In the genomic region with DNA sequence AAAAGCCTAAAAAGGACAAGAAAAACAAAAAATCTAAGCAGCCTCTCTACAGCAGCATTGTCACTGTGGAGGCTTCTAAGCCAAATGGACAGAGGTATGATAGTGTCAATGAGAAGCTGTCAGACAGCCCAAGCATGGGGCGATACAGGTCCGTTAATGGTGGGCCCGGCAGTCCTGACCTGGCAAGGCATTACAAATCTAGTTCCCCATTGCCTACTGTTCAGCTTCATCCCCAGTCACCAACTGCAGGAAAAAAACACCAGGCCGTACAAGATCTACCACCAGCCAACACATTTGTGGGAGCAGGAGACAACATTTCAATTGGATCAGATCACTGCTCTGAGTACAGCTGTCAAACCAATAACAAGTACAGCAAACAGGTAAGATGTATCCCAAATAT, we compare ENCODE assay signal across 1 cellular context.
TF ChIP-seq lines count a peak whose summit lies in the region.

No MANE protein-coding gene starts in this region.

TF ChIP-seq in WTC11, 78 proteins besides CTCF, POLR2A, EP300 and RAD21 (continued from another document):
- TF ChIP-seq, protein P1, sequence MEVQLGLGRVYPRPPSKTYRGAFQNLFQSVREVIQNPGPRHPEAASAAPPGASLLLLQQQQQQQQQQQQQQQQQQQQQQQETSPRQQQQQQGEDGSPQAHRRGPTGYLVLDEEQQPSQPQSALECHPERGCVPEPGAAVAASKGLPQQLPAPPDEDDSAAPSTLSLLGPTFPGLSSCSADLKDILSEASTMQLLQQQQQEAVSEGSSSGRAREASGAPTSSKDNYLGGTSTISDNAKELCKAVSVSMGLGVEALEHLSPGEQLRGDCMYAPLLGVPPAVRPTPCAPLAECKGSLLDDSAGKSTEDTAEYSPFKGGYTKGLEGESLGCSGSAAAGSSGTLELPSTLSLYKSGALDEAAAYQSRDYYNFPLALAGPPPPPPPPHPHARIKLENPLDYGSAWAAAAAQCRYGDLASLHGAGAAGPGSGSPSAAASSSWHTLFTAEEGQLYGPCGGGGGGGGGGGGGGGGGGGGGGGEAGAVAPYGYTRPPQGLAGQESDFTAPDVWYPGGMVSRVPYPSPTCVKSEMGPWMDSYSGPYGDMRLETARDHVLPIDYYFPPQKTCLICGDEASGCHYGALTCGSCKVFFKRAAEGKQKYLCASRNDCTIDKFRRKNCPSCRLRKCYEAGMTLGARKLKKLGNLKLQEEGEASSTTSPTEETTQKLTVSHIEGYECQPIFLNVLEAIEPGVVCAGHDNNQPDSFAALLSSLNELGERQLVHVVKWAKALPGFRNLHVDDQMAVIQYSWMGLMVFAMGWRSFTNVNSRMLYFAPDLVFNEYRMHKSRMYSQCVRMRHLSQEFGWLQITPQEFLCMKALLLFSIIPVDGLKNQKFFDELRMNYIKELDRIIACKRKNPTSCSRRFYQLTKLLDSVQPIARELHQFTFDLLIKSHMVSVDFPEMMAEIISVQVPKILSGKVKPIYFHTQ (CRISPR knock-in tag; IDR thresholded peaks at IDR 0.05), result no peak
- TF ChIP-seq TEAD1 (CRISPR knock-in tag; IDR thresholded peaks at IDR 0.05) (no peak), ZNF219 (CRISPR knock-in tag; IDR thresholded peaks at IDR 0.05; ENCODE audit: borderline replicate concordance) (no peak), JAZF1 (CRISPR knock-in tag; IDR thresholded peaks at IDR 0.05) (no peak), JUN (CRISPR knock-in tag; IDR thresholded peaks at IDR 0.05) (no peak)
- TF ChIP-seq, protein P2, sequence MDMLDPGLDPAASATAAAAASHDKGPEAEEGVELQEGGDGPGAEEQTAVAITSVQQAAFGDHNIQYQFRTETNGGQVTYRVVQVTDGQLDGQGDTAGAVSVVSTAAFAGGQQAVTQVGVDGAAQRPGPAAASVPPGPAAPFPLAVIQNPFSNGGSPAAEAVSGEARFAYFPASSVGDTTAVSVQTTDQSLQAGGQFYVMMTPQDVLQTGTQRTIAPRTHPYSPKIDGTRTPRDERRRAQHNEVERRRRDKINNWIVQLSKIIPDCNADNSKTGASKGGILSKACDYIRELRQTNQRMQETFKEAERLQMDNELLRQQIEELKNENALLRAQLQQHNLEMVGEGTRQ (CRISPR knock-in tag; IDR thresholded peaks at IDR 0.05), result no peak
- TF ChIP-seq, protein P3, sequence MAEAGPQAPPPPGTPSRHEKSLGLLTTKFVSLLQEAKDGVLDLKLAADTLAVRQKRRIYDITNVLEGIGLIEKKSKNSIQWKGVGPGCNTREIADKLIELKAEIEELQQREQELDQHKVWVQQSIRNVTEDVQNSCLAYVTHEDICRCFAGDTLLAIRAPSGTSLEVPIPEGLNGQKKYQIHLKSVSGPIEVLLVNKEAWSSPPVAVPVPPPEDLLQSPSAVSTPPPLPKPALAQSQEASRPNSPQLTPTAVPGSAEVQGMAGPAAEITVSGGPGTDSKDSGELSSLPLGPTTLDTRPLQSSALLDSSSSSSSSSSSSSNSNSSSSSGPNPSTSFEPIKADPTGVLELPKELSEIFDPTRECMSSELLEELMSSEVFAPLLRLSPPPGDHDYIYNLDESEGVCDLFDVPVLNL (CRISPR knock-in tag; IDR thresholded peaks at IDR 0.05; ENCODE audit: borderline replicate concordance, low read depth), result no peak
- TF ChIP-seq, protein P4, sequence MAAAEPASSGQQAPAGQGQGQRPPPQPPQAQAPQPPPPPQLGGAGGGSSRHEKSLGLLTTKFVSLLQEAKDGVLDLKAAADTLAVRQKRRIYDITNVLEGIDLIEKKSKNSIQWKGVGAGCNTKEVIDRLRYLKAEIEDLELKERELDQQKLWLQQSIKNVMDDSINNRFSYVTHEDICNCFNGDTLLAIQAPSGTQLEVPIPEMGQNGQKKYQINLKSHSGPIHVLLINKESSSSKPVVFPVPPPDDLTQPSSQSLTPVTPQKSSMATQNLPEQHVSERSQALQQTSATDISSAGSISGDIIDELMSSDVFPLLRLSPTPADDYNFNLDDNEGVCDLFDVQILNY (CRISPR knock-in tag; IDR thresholded peaks at IDR 0.05), result no peak
